ENCODE assay signal across 22 cellular contexts in genomic region chr3:115340586-115340985, GRCh38.
"Had no signal": no experiment of that assay in that cellular context is flagged by ENCODE, and none has a peak within 500 bp of the region (broad histone marks: within the 10 kb centered on the region; RNA-seq: fewer than 3 reads in every experiment).

No MANE protein-coding gene starts in this region.

- H3K9ac ChIP-seq: KMS-11 had no signal

- ATAC-seq: T-helper 17 cell, WTC11 had no signal

- H3K4me3 ChIP-seq: MG63, Peyer's patch, SJSA1 had no signal

- H3K27ac ChIP-seq: KMS-11, Peyer's patch, SJSA1 had no signal

- H3K27me3 ChIP-seq: MG63, Peyer's patch, SJSA1 had no signal

- H3K36me3 ChIP-seq: MG63, Peyer's patch, SJSA1 had no signal

- H3K4me2 ChIP-seq: KMS-11 had no signal

- H3K9me3 ChIP-seq: MG63, Peyer's patch, SJSA1 had no signal

- DNase-seq: activated CD4-positive, alpha-beta T cell treated with anti-CD3 and anti-CD28 coated beads for 1 hour; activated CD4-positive, alpha-beta T cell treated with anti-CD3 and anti-CD28 coated beads, Interleukin-2, amount 10 ng/mL, durations not matched to agents 24 days and 14 days; activated CD8-positive, alpha-beta memory T cell treated with anti-CD3 and anti-CD28 coated beads, Interleukin-2, amount 10 ng/mL, durations not matched to agents 7 days and 5 days; activated effector memory CD4-positive, alpha-beta T cell treated with Interleukin-2 at 50 U/mL for 16 hours; activated naive CD4-positive, alpha-beta T cell; activated naive CD8-positive, alpha-beta T cell treated with anti-CD3 and anti-CD28 coated beads, Interleukin-2, amount 50 U/mL, for 24 hours; activated T-cell treated with anti-CD3 and anti-CD28 coated beads, Interleukin-2, amount 50 U/mL, for 24 hours; cerebellar nuclear complex; MG63; NCI-H1105; NCI-H146; NCI-H2081 treated with DMSO at 0.1 percent for 48 hours; NCI-H2171; NCI-H2227 treated with DMSO at 0.1 percent for 48 hours; NCI-H526; Peyer's patch; SHP77; T-helper 17 cell; T-helper 9 cell had no signal

- H3K4me1 ChIP-seq: Peyer's patch had no signal
